ENCODE assay signal across 9 cellular contexts in the genomic region with DNA sequence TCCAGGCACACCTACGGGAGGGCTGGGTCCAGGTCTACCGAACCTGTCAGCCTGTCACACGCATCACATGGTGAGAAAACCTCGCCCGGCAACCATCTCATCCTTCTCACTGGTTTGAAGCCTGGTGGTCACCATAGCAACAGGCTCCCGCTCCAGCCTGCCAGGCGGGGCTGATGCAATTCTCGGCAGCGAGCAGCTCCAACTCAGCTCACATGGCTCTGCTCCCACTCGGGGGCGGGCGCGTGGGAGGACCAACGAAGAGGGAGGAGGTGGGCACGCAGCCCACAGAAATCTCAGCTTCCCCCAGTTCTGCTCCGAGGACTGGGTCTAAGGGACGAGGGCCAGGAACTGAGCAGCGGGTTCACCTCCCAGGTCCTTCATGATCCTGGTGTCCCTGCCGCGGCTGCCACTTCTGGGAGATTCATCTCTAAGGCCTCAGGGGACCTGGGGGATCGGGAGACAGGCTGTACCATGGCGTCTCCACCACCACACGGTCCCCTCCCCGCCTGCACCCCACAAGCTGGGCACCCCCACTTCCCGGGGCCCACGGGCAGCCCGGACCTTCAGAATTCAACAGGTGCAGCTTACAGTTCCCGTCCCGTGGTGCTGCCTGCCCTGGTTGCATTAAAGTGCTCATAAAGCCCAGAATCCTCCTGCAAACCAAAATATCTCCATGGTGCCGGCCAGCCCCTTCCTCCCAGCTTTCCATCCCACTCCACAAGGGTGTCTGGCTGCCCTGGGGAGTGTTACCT. TPM values are rescaled to one million over a fixed set of nuclear protein-coding genes. Genes with fewer than 3 reads are reported as not detected.
DNase-seq lines count a peak whose midpoint lies in the region; ATAC-seq and TF ChIP-seq lines count a peak whose summit lies in the region.
"Had no signal": no experiment of that assay in that cellular context is flagged by ENCODE, and none has a peak within 500 bp of the region (broad histone marks: within the 10 kb centered on the region; RNA-seq: fewer than 3 reads in every experiment).

No MANE protein-coding gene starts in this region.

- H3K4me3 ChIP-seq in fibroblast of villous mesenchyme (ENCODE audit: low read depth, low read length), result no peak overlapping the region
- no peak overlapping the region for H3K4me3 ChIP-seq in CD8-positive, alpha-beta T cell (ENCODE audit: low read depth, low read length)
- H3K4me3 ChIP-seq: tibial nerve had no signal

- no peaks in the 10 kb centered on the region for H3K9me3 ChIP-seq in CD8-positive, alpha-beta T cell (ENCODE audit: low read length)
- H3K9me3 ChIP-seq: tibial nerve had no signal

- no peak for ATAC-seq in CD8-positive, alpha-beta T cell

- H3K27me3 ChIP-seq in CD8-positive, alpha-beta T cell (ENCODE audit: insufficient read depth, low read length), result no peaks in the 10 kb centered on the region

- no peak overlapping the region for H3K27ac ChIP-seq in CD8-positive, alpha-beta T cell (ENCODE audit: low read depth, low read length)
- H3K27ac ChIP-seq: tibial nerve had no signal

- no peak for TF ChIP-seq CTCF in fibroblast of villous mesenchyme (IDR thresholded peaks at IDR 0.05; ENCODE audit: insufficient read depth, low read depth, low read length)
- no peak for TF ChIP-seq CTCF in CD8-positive, alpha-beta T cell (IDR thresholded peaks at IDR 0.05)

- CTCF ChIA-PET in CD8-positive, alpha-beta T cell (lab: Charles Lee), result no interaction called here

- H3K36me3 ChIP-seq in CD8-positive, alpha-beta T cell (ENCODE audit: insufficient read depth, low read length), result no peaks in the 10 kb centered on the region
- H3K36me3 ChIP-seq: tibial nerve had no signal

- no peaks in the 10 kb centered on the region for H3K9me3 Mint-ChIP-seq in T-helper 2 cell treated with Interferon-gamma antibody and Interleukin-4, amounts not matched to agents 5 μg/mL and 100 μg/mL, for 36 hours
- no peaks in the 10 kb centered on the region for H3K9me3 Mint-ChIP-seq in CD8-positive, alpha-beta T cell

- POLR2A ChIA-PET in CD8-positive, alpha-beta T cell (lab: Charles Lee), result no interaction called here

- DNase-seq in NCI-H187 (lab: John Stamatoyannopoulos, UW), result peak; percentile 2 to 6
- DNase-seq in NCI-H187 treated with DMSO at 0.1 percent for 48 hours (lab: John Stamatoyannopoulos, UW), result no peak
- DNase-seq in OCI-M1 (lab: John Stamatoyannopoulos, UW), result peak; percentile 25
- DNase-seq in fibroblast of villous mesenchyme (ENCODE audit: low read depth), result peak; percentile 64
- DNase-seq in posterior cingulate gyrus, result peak; percentile 62 to 99 (median 86)
- DNase-seq in T-helper 2 cell treated with Interferon-gamma antibody and Interleukin-4, amounts not matched to agents 5 μg/mL and 100 μg/mL, for 36 hours (ENCODE audit: low spot score), result no peak
- no peak for DNase-seq in activated gamma-delta T cell (lab: John Stamatoyannopoulos, UW)
- no peak for DNase-seq in CD8-positive, alpha-beta T cell

- no peaks in the 10 kb centered on the region for H3K36me3 Mint-ChIP-seq in T-helper 2 cell treated with Interferon-gamma antibody and Interleukin-4, amounts not matched to agents 5 μg/mL and 100 μg/mL, for 36 hours (ENCODE audit: low read depth)
- peaks cover 13% of the 10 kb centered on the region for H3K36me3 Mint-ChIP-seq in CD8-positive, alpha-beta T cell

- H3K4me1 Mint-ChIP-seq in T-helper 2 cell treated with Interferon-gamma antibody and Interleukin-4, amounts not matched to agents 5 μg/mL and 100 μg/mL, for 36 hours (ENCODE audit: low read depth), result peaks cover 1% of the 10 kb centered on the region
- H3K4me1 Mint-ChIP-seq in CD8-positive, alpha-beta T cell (ENCODE audit: low read depth), result no peaks in the 10 kb centered on the region

- H3K4me1 ChIP-seq in CD8-positive, alpha-beta T cell (ENCODE audit: insufficient read depth, low read length), result no peaks in the 10 kb centered on the region

- H3K27me3 Mint-ChIP-seq in T-helper 2 cell treated with Interferon-gamma antibody and Interleukin-4, amounts not matched to agents 5 μg/mL and 100 μg/mL, for 36 hours (ENCODE audit: low read depth), result no peaks in the 10 kb centered on the region
- H3K27me3 Mint-ChIP-seq in CD8-positive, alpha-beta T cell (ENCODE audit: low read depth), result no peaks in the 10 kb centered on the region

- H3K27ac Mint-ChIP-seq in T-helper 2 cell treated with Interferon-gamma antibody and Interleukin-4, amounts not matched to agents 5 μg/mL and 100 μg/mL, for 36 hours, result no peak overlapping the region
- no peak overlapping the region for H3K27ac Mint-ChIP-seq in CD8-positive, alpha-beta T cell

- intact Hi-C loops in posterior cingulate gyrus (cut with DNase I), result loop anchor here (1.0 kb wide), 1 partner anchor 15 kb away; no protein-coding TSS in a partner anchor
- intact Hi-C loops in CD8-positive, alpha-beta T cell (cut with DNase I, micrococcal nuclease), result no loop called here

- no peak overlapping the region for H3K4me3 Mint-ChIP-seq in T-helper 2 cell treated with Interferon-gamma antibody and Interleukin-4, amounts not matched to agents 5 μg/mL and 100 μg/mL, for 36 hours
- H3K4me3 Mint-ChIP-seq in CD8-positive, alpha-beta T cell, result no peak overlapping the region

RNA-seq across cellular contexts. Expression of gene ABR, which starts 25.8 kb away (rescaled TPM):
- 51.8 and 68.0 TPM in 2 replicates for total RNA-seq in fibroblast of villous mesenchyme
- total RNA-seq in CD8-positive, alpha-beta T cell, result 10 to 100 TPM; 46.4 to 48.7 TPM

Comparison
In these comparisons a context has a peak if more than half of its experiments do, and no peak if none do; other contexts are left out.
1. DNase-seq: peak in NCI-H187 (2 of 2), OCI-M1 (single experiment), fibroblast of villous mesenchyme (single experiment) and posterior cingulate gyrus (10 of 10); none in NCI-H187 treated with DMSO at 0.1 percent for 48 hours (single experiment), T-helper 2 cell treated with Interferon-gamma antibody and Interleukin-4, amounts not matched to agents 5 μg/mL and 100 μg/mL, for 36 hours (single experiment), activated gamma-delta T cell (single experiment) and CD8-positive, alpha-beta T cell (0 of 7).